In genomic region chr5:170223906-170224305, GRCh38 we compare ENCODE assay signal across 26 cellular contexts. TPM values are rescaled to one million over a fixed set of nuclear protein-coding genes. Genes with fewer than 3 reads are reported as not detected.
A peak's percentile ranks its signal among the peaks of the same experiment; 100 is the strongest.
DNase-seq lines count a peak whose midpoint lies in the region; ATAC-seq, FAIRE-seq and TF ChIP-seq lines count a peak whose summit lies in the region.
"Had no signal": no experiment of that assay in that cellular context is flagged by ENCODE, and none has a peak within 500 bp of the region (broad histone marks: within the 10 kb centered on the region; RNA-seq: fewer than 3 reads in every experiment).

No MANE protein-coding gene starts in this region.

- H3K79me1 ChIP-seq in mesenchymal stem cell (replicated peaks; ENCODE audit: low read length, poor library complexity, severe bottlenecking) = no peaks in the 10 kb centered on the region

- H3K23ac ChIP-seq in mesenchymal stem cell (ENCODE audit: low read length in 2 of 2) = no peak overlapping the region

- H2AK5ac ChIP-seq in mesenchymal stem cell (ENCODE audit: low read length, severe bottlenecking) = no peak overlapping the region

- no peak overlapping the region for H3K9ac ChIP-seq in mesenchymal stem cell (ENCODE audit: low read length)
- no peak overlapping the region for H3K9ac ChIP-seq in subcutaneous abdominal adipose tissue (ENCODE audit: low read length in 5 of 5)

- H3K36me3 ChIP-seq in bronchial epithelial cell (ENCODE audit: control insufficient read depth, insufficient read depth, low read length) (no peaks in the 10 kb centered on the region), mesenchymal stem cell (ENCODE audit: control insufficient read depth in 1 of 2, insufficient read depth in 2 of 2, low read depth in 1 of 2, low read length in 2 of 2) (no peaks in the 10 kb centered on the region), subcutaneous abdominal adipose tissue (ENCODE audit: control insufficient read depth in 5 of 5, insufficient read depth in 5 of 5, low read length in 5 of 5) (no peaks in the 10 kb centered on the region)
- H3K36me3 ChIP-seq: BE2C, SJSA1 had no signal

- H3K4me3 ChIP-seq in bronchial epithelial cell (ENCODE audit: low read depth, low read length) (no peak overlapping the region), mesenchymal stem cell (ENCODE audit: insufficient read depth in 1 of 2, low read depth in 1 of 2, low read length in 2 of 2) (no peak overlapping the region), subcutaneous abdominal adipose tissue (ENCODE audit: low read depth in 1 of 5, low read length in 5 of 5) (no peak overlapping the region)
- H3K4me3 ChIP-seq: GM12878, GM23338, K562, SJSA1 had no signal

- H2BK12ac ChIP-seq in mesenchymal stem cell (ENCODE audit: low read length in 2 of 2) = no peak overlapping the region

- H3K27ac ChIP-seq in mesenchymal stem cell (ENCODE audit: low read length, poor library complexity, severe bottlenecking) = no peak overlapping the region
- peak overlapping the region; percentile 8 for H3K27ac ChIP-seq in subcutaneous abdominal adipose tissue (ENCODE audit: low read depth, low read length)
- H3K27ac ChIP-seq: SJSA1 had no signal

- no peaks in the 10 kb centered on the region for H3K9me3 ChIP-seq in mesenchymal stem cell (ENCODE audit: control insufficient read depth, low read length)
- no peaks in the 10 kb centered on the region for H3K9me3 ChIP-seq in subcutaneous abdominal adipose tissue (ENCODE audit: control insufficient read depth in 5 of 5, low read length in 5 of 5)
- H3K9me3 ChIP-seq: BE2C, Caco-2, SJSA1 had no signal

- no peak overlapping the region for H2BK15ac ChIP-seq in mesenchymal stem cell (ENCODE audit: low read depth, poor library complexity, severe bottlenecking)

- peak overlapping the region in 1 of 2 experiments; percentile 21 for H3K4ac ChIP-seq in mesenchymal stem cell (ENCODE audit: low read depth in 1 of 2, low read length in 2 of 2)

- no peak overlapping the region for H2BK5ac ChIP-seq in mesenchymal stem cell (ENCODE audit: low read depth, low read length, poor library complexity, severe bottlenecking)

- ATAC-seq in left ventricle myocardium superior = peak; percentile 17
- no peak for ATAC-seq in Right ventricle myocardium inferior
- no peak for ATAC-seq in GM21528 (IDR thresholded peaks at IDR 0.05; ENCODE audit: low FRiP score, unreplicated experiment)
- ATAC-seq: GM12878, GM23338, HCT116, K562, Panc1 had no signal

- no peaks in the 10 kb centered on the region for H3K27me3 ChIP-seq in bronchial epithelial cell (ENCODE audit: control insufficient read depth, insufficient read depth, low read length)
- H3K27me3 ChIP-seq in mesenchymal stem cell (ENCODE audit: control insufficient read depth in 1 of 2, insufficient read depth in 1 of 2, low read length in 2 of 2) = no peaks in the 10 kb centered on the region
- no peaks in the 10 kb centered on the region for H3K27me3 ChIP-seq in subcutaneous abdominal adipose tissue (ENCODE audit: control insufficient read depth in 5 of 5, insufficient read depth in 4 of 5, low read length in 5 of 5)
- H3K27me3 ChIP-seq: BE2C, SJSA1 had no signal

- H3K14ac ChIP-seq in mesenchymal stem cell (ENCODE audit: low read length in 2 of 2) = no peak overlapping the region

- no peak overlapping the region for H4K91ac ChIP-seq in mesenchymal stem cell (ENCODE audit: low read length)

- H3K4me1 ChIP-seq in mesenchymal stem cell (ENCODE audit: control insufficient read depth, insufficient read depth, low read depth, low read length) (peaks cover 2% of the 10 kb centered on the region), subcutaneous abdominal adipose tissue (ENCODE audit: control insufficient read depth in 5 of 5, insufficient read depth in 5 of 5, low read length in 5 of 5) (peaks cover 0 to 37% (median 30%) of the 10 kb centered on the region in 5 donors)
- H3K4me1 ChIP-seq: BE2C, Caco-2 had no signal

- H3K18ac ChIP-seq in mesenchymal stem cell (ENCODE audit: low read depth in 1 of 2, low read length in 2 of 2) = peak overlapping the region in 1 of 2 experiments; percentile 48

- no peak for TF ChIP-seq CTCF in bronchial epithelial cell (IDR thresholded peaks at IDR 0.05; ENCODE audit: insufficient read depth, low read length, severe bottlenecking)

- H4K8ac ChIP-seq in mesenchymal stem cell (ENCODE audit: low read length) = no peak overlapping the region

- H3K4me2 ChIP-seq in mesenchymal stem cell (ENCODE audit: low read length, poor library complexity, severe bottlenecking) = no peak overlapping the region
- H3K4me2 ChIP-seq: GM23338 had no signal

- no peak overlapping the region for H2AFZ ChIP-seq in mesenchymal stem cell (ENCODE audit: low read depth, low read length)
- H2AFZ ChIP-seq: GM23338 had no signal

- 44% methylated on average over 5 of the region's 5 CpGs for WGBS in mesenchymal stem cell

- H2BK120ac ChIP-seq in mesenchymal stem cell (ENCODE audit: low read depth, low read length) = peak overlapping the region; percentile 38

- intact Hi-C loops in left ventricle myocardium superior (cut with micrococcal nuclease) (loop anchor here (10.0 kb wide), 1 partner anchor 121 kb away; no protein-coding TSS in a partner anchor), Right ventricle myocardium inferior (cut with DNase I) (loop anchor here (2.0 kb wide), 1 partner anchor 43 kb away; no protein-coding TSS in a partner anchor)

- no peak for DNase-seq in left ventricle myocardium superior
- no peak for DNase-seq in Right ventricle myocardium inferior (ENCODE audit: missing footprints)
- DNase-seq in bronchial epithelial cell (ENCODE audit: low read depth) = peak; percentile 85
- DNase-seq in mesenchymal stem cell = peak; percentile 34
- DNase-seq in hypothalamus (lab: John Stamatoyannopoulos, UW) = no peak
- no peak for DNase-seq in NOMO-1 (lab: John Stamatoyannopoulos, UW; ENCODE audit: unreplicated experiment in 2 of 2)
- DNase-seq: BE2C; Caco-2; CD4-positive, alpha-beta T cell; DMS153; GF-D8; NCI-H1417 treated with DMSO at 0.1 percent for 48 hours; NCI-H187 treated with DMSO at 0.1 percent for 48 hours; NCI-H2227 treated with DMSO at 0.1 percent for 48 hours; NCI-H510A treated with DMSO at 0.1 percent for 48 hours; NCI-H774 had no signal

- peak; percentile 55 for FAIRE-seq in bronchial epithelial cell (lab: Jason Lieb, UNC)
- FAIRE-seq: A204.1, GM12878, K562 had no signal

RNA-seq across cellular contexts. Expression of gene C5orf58, which starts 8.9 kb away (rescaled TPM):
- total RNA-seq in left ventricle myocardium superior = not detected
- total RNA-seq in Right ventricle myocardium inferior = not detected
- total RNA-seq in bronchial epithelial cell = not detected in 2 replicates
- polyA plus RNA-seq in mesenchymal stem cell (2013, experiment 1 of 2) = not detected
- not detected for polyA plus RNA-seq in mesenchymal stem cell (2013, experiment 2 of 2)
- total RNA-seq: Caco-2; CD4-positive, alpha-beta T cell; Daoy; GM12878; SJSA1 had no signal

Comparison
In these comparisons a context has a peak if more than half of its experiments do, and no peak if none do; other contexts are left out.
1. DNase-seq: peak in bronchial epithelial cell (single experiment) and mesenchymal stem cell (single experiment); none in left ventricle myocardium superior (single experiment), Right ventricle myocardium inferior (single experiment), hypothalamus (0 of 51) and NOMO-1 (0 of 2).